ENCODE assay signal across 2 cellular contexts in the genomic region with DNA sequence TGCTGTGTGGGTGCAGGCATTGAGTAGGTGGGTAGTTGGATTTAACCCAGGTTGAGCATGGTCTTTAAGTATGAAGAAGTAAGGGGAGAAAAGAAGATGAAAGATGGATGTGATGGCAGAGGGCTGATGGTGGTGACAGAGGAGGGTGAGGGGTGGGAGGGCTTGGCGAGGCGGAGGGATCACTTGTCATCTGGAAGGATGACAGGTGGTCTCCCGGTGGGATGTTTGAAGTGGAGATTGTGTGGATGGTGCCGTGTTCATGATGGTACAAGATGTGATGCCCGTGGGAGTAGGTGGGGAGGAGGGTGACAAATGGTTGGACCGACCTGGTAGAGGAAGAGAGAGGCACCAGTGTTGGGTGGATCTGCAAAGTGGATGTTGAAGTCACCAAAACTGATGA.
TF ChIP-seq lines count a peak whose summit lies in the region.

No MANE protein-coding gene starts in this region.

TF ChIP-seq in IMR-90, 13 proteins besides CTCF, POLR2A, EP300 and RAD21:
- TF ChIP-seq MAFK (IDR thresholded peaks at IDR 0.05; ENCODE audit: low read depth, low read length), result no peak
- TF ChIP-seq, protein P1, sequence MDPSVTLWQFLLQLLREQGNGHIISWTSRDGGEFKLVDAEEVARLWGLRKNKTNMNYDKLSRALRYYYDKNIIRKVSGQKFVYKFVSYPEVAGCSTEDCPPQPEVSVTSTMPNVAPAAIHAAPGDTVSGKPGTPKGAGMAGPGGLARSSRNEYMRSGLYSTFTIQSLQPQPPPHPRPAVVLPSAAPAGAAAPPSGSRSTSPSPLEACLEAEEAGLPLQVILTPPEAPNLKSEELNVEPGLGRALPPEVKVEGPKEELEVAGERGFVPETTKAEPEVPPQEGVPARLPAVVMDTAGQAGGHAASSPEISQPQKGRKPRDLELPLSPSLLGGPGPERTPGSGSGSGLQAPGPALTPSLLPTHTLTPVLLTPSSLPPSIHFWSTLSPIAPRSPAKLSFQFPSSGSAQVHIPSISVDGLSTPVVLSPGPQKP (IDR thresholded peaks at IDR 0.05; ENCODE audit: borderline replicate concordance, low read depth, low read length), result no peak
- no peak for TF ChIP-seq BHLHE40 (IDR thresholded peaks at IDR 0.05; ENCODE audit: low read depth, low read length)
- no peak for TF ChIP-seq MXI1 (IDR thresholded peaks at IDR 0.05; ENCODE audit: borderline replicate concordance, low read depth, low read length)
- TF ChIP-seq FOS (IDR thresholded peaks at IDR 0.05; ENCODE audit: low read depth, low read length), result no peak
- TF ChIP-seq, protein P2, sequence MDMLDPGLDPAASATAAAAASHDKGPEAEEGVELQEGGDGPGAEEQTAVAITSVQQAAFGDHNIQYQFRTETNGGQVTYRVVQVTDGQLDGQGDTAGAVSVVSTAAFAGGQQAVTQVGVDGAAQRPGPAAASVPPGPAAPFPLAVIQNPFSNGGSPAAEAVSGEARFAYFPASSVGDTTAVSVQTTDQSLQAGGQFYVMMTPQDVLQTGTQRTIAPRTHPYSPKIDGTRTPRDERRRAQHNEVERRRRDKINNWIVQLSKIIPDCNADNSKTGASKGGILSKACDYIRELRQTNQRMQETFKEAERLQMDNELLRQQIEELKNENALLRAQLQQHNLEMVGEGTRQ (IDR thresholded peaks at IDR 0.05; ENCODE audit: low read depth, low read length), result no peak
- no peak for TF ChIP-seq CEBPB (IDR thresholded peaks at IDR 0.05; ENCODE audit: low read depth, low read length)
- no peak for TF ChIP-seq RCOR1 (IDR thresholded peaks at IDR 0.05; ENCODE audit: insufficient replicate concordance, low read length)
- no peak for TF ChIP-seq RFX5 (IDR thresholded peaks at IDR 0.05; ENCODE audit: low read depth, low read length)
- TF ChIP-seq SMC3 (IDR thresholded peaks at IDR 0.05; ENCODE audit: low read depth, low read length), result no peak
- TF ChIP-seq NFE2L2 (IDR thresholded peaks at IDR 0.05; ENCODE audit: low read depth, low read length), result no peak
- TF ChIP-seq MAZ (IDR thresholded peaks at IDR 0.05; ENCODE audit: borderline replicate concordance, low read depth, low read length), result no peak
- no peak for TF ChIP-seq CHD1 (IDR thresholded peaks at IDR 0.05; ENCODE audit: low read depth, low read length)

TF ChIP-seq in H1, 55 proteins besides CTCF, POLR2A, EP300 and RAD21:
- TF ChIP-seq SP1 (IDR thresholded peaks at IDR 0.05; ENCODE audit: low read depth, low read length) (no peak), KDM1A (IDR thresholded peaks at IDR 0.05; ENCODE audit: borderline replicate concordance, low read length) (no peak), CBX8 (IDR thresholded peaks at IDR 0.05; ENCODE audit: borderline replicate concordance, low read depth, low read length) (no peak), ZNF274 (IDR thresholded peaks at IDR 0.05; ENCODE audit: borderline replicate concordance, extremely low read depth, low read length) (no peak), TAF7 (optimal IDR thresholded peaks at IDR 0.05; ENCODE audit: borderline replicate concordance, low read depth, low read length) (no peak), CBX5 (IDR thresholded peaks at IDR 0.05; ENCODE audit: low read depth, low read length) (no peak), PHF8 (conservative IDR thresholded peaks at IDR 0.05; ENCODE audit: low read depth, low read length) (no peak), SAP30 (IDR thresholded peaks at IDR 0.05; ENCODE audit: insufficient read depth, insufficient replicate concordance, low read length) (no peak)
